In genomic region chr12:68237068-68237467, GRCh38 we compare ENCODE assay signal across 10 cellular contexts. TPM values are rescaled to one million over a fixed set of nuclear protein-coding genes. Genes with fewer than 3 reads are reported as not detected.
DNase-seq lines count a peak whose midpoint lies in the region; ATAC-seq, FAIRE-seq and TF ChIP-seq lines count a peak whose summit lies in the region.
"Had no signal": no experiment of that assay in that cellular context is flagged by ENCODE, and none has a peak within 500 bp of the region (broad histone marks: within the 10 kb centered on the region; RNA-seq: fewer than 3 reads in every experiment).

No MANE protein-coding gene starts in this region.

- TF ChIP-seq CTCF in BJ (IDR thresholded peaks at IDR 0.05; ENCODE audit: insufficient read depth, low read depth, low read length) (0 out of 2 replicates have a peak, but pooled peaks have one; percentile 27), HL-60 (IDR thresholded peaks at IDR 0.05; ENCODE audit: insufficient read depth, low read length) (peak; percentile 15), mucosa of descending colon (IDR thresholded peaks at IDR 0.05) (no peak)

- FAIRE-seq in GM12892 (lab: Jason Lieb, UNC) = no peak

- H3K36me3 ChIP-seq in BJ (ENCODE audit: control insufficient read depth, insufficient read depth, low read length) = no peaks in the 10 kb centered on the region
- no peaks in the 10 kb centered on the region for H3K36me3 ChIP-seq in muscle layer of duodenum (ENCODE audit: control insufficient read depth in 1 of 2, insufficient read depth in 2 of 2, low read length in 2 of 2)
- no peaks in the 10 kb centered on the region for H3K36me3 ChIP-seq in mucosa of descending colon (ENCODE audit: low read depth)
- H3K36me3 ChIP-seq: SJSA1 had no signal

- H3K9me3 Mint-ChIP-seq in activated naive CD8-positive, alpha-beta T cell treated with anti-CD3 and anti-CD28 coated beads for 36 hours = peaks cover 5% of the 10 kb centered on the region

- intact Hi-C loops in mucosa of descending colon (cut with DNase I, micrococcal nuclease) = no loop called here

- H3K27me3 Mint-ChIP-seq in activated naive CD8-positive, alpha-beta T cell treated with anti-CD3 and anti-CD28 coated beads for 36 hours = no peaks in the 10 kb centered on the region

- CTCF ChIA-PET in BJ (lab: Yijun Ruan, JAX) = interaction anchor here (0.8 to 2.9 kb wide), 9 partner anchors 9 to 83 kb away, joined by 3 to 22 read pairs (median 4); no protein-coding TSS in a partner anchor

- H3K27me3 ChIP-seq in BJ (ENCODE audit: control insufficient read depth, insufficient read depth, low read length) (0 out of 2 replicates have a peak, but pooled peaks cover 2% of the 10 kb centered on the region), HL-60 (ENCODE audit: insufficient read depth, poor library complexity, severe bottlenecking) (no peaks in the 10 kb centered on the region), muscle layer of duodenum (ENCODE audit: low read depth, low read length) (no peaks in the 10 kb centered on the region)

- peak overlapping the region; percentile 68 for H3K4me3 Mint-ChIP-seq in activated naive CD8-positive, alpha-beta T cell treated with anti-CD3 and anti-CD28 coated beads for 36 hours

- no peak for TF ChIP-seq POLR2A in GM12892 (IDR thresholded peaks at IDR 0.05; ENCODE audit: low read depth, low read length)

- peaks cover 54% of the 10 kb centered on the region for H3K4me1 Mint-ChIP-seq in activated naive CD8-positive, alpha-beta T cell treated with anti-CD3 and anti-CD28 coated beads for 36 hours

- peaks cover 13 to 35% of the 10 kb centered on the region in 2 donors for H3K4me1 ChIP-seq in muscle layer of duodenum (ENCODE audit: control insufficient read depth in 1 of 2, insufficient read depth in 2 of 2, low read length in 2 of 2)
- H3K4me1 ChIP-seq in mucosa of descending colon (ENCODE audit: low read depth) = peaks cover 9% of the 10 kb centered on the region
- H3K4me1 ChIP-seq: SJSA1 had no signal

- peak overlapping the region; percentile 86 for H3K27ac Mint-ChIP-seq in activated naive CD8-positive, alpha-beta T cell treated with anti-CD3 and anti-CD28 coated beads for 36 hours

- H3K4me3 ChIP-seq in BJ (ENCODE audit: low read depth, low read length) (no peak overlapping the region), HL-60 (replicated peaks; ENCODE audit: insufficient read depth, low read length) (peak overlapping the region; percentile 15), muscle layer of duodenum (ENCODE audit: low read depth in 1 of 2, low read length in 2 of 2) (peak overlapping the region; percentile 52 to 54), mucosa of descending colon (no peak overlapping the region)
- H3K4me3 ChIP-seq: SJSA1 had no signal

- POLR2A ChIA-PET in BJ (lab: Charles Lee) = interaction anchor here (0.5 kb wide), 1 partner anchor 516 kb away, joined by 4 read pairs; no protein-coding TSS in a partner anchor

- no peaks in the 10 kb centered on the region for H3K9me3 ChIP-seq in muscle layer of duodenum (ENCODE audit: control insufficient read depth in 1 of 2, low read length in 2 of 2)
- H3K9me3 ChIP-seq in mucosa of descending colon = no peaks in the 10 kb centered on the region
- H3K9me3 ChIP-seq: SJSA1 had no signal

- H3K36me3 Mint-ChIP-seq in activated naive CD8-positive, alpha-beta T cell treated with anti-CD3 and anti-CD28 coated beads for 36 hours = peaks cover 10% of the 10 kb centered on the region

- ATAC-seq in HG02970 (IDR thresholded peaks at IDR 0.05; ENCODE audit: low FRiP score, unreplicated experiment) = no peak
- ATAC-seq in mucosa of descending colon = no peak
- no peak for ATAC-seq in GM19467 (IDR thresholded peaks at IDR 0.05; ENCODE audit: unreplicated experiment)

- no peak for DNase-seq in BJ (ENCODE audit: low read depth)
- peak in 1 of 2 experiments; percentile 18 for DNase-seq in HL-60 (ENCODE audit: low read depth in 1 of 2, low spot score in 1 of 2)
- no peak for DNase-seq in activated naive CD8-positive, alpha-beta T cell treated with anti-CD3 and anti-CD28 coated beads for 36 hours
- DNase-seq in mucosa of descending colon = no peak
- no peak for DNase-seq in GM12892 (ENCODE audit: insufficient read length)

- no peak overlapping the region for H3K27ac ChIP-seq in HL-60 (replicated peaks)
- H3K27ac ChIP-seq in muscle layer of duodenum (ENCODE audit: low read length) = no peak overlapping the region
- H3K27ac ChIP-seq: SJSA1 had no signal

RNA-seq across cellular contexts. Expression of gene IL26, which starts 11.5 kb away (rescaled TPM):
- not detected in 2 replicates for polyA plus RNA-seq in BJ (2011; rRNA removed)
- not detected in 2 replicates for polyA minus RNA-seq in BJ (2011; rRNA and poly(A)+ RNA removed)
- under 1 TPM in 1 of 2 experiments, not detected in 1; 0.21 TPM for total RNA-seq in activated naive CD8-positive, alpha-beta T cell treated with anti-CD3 and anti-CD28 coated beads for 36 hours
- total RNA-seq in mucosa of descending colon = not detected
- polyA plus RNA-seq in GM12892 (2012; ENCODE audit: missing spikeins) = 0.25 TPM
- total RNA-seq: glomerular endothelial cell, SJSA1 had no signal

RNA-seq across cellular contexts. Expression of gene IL22, which starts 16.3 kb away (rescaled TPM):
- not detected in 2 replicates for polyA plus RNA-seq in BJ (2011; rRNA removed)
- not detected in 2 replicates for polyA minus RNA-seq in BJ (2011; rRNA and poly(A)+ RNA removed)
- under 1 TPM; 0.31 to 0.64 TPM for total RNA-seq in activated naive CD8-positive, alpha-beta T cell treated with anti-CD3 and anti-CD28 coated beads for 36 hours
- total RNA-seq in mucosa of descending colon = not detected
- not detected for polyA plus RNA-seq in GM12892 (2012; ENCODE audit: missing spikeins)
- total RNA-seq: glomerular endothelial cell, SJSA1 had no signal

Comparison
In these comparisons a context has a peak if more than half of its experiments do, and no peak if none do; other contexts are left out.
1. H3K4me3 ChIP-seq: peak in HL-60 (single experiment) and muscle layer of duodenum (2 of 2); none in BJ (single experiment) and mucosa of descending colon (single experiment).